ENCODE assay signal across 16 cellular contexts in genomic region chr6:98039443-98039842, GRCh38.
DNase-seq lines count a peak whose midpoint lies in the region; TF ChIP-seq lines count a peak whose summit lies in the region.
"Had no signal": no experiment of that assay in that cellular context is flagged by ENCODE, and none has a peak within 500 bp of the region (broad histone marks: within the 10 kb centered on the region; RNA-seq: fewer than 3 reads in every experiment).

No MANE protein-coding gene starts in this region.

- H3K27ac ChIP-seq in iPS-20b (ENCODE audit: low read length) = peak overlapping the region; percentile 98
- H3K27ac ChIP-seq: 22Rv1, C4-2B, RWPE1, SJCRH30 had no signal

- 65 to 71% methylated on average over 5 of the region's 5 CpGs for WGBS in lower leg skin, 2 donors

- POLR2A ChIA-PET in GM10248 (lab: Yijun Ruan, JAX) = no interaction called here

- peak; percentile 31 for DNase-seq in NCI-H146 (lab: John Stamatoyannopoulos, UW)
- DNase-seq in NCI-H146 treated with DMSO at 0.1 percent for 48 hours (lab: John Stamatoyannopoulos, UW; ENCODE audit: unreplicated experiment) = no peak
- no peak for DNase-seq in MV-4-11 (lab: John Stamatoyannopoulos, UW)
- DNase-seq in lower leg skin (ENCODE audit: low spot score in 2 of 2) = no peak
- DNase-seq in medulla oblongata (ENCODE audit: extremely low spot score) = no peak
- no peak for DNase-seq in GM10248 (ENCODE audit: extremely low spot score)
- DNase-seq: NCI-H2227 treated with DMSO at 0.1 percent for 48 hours; NCI-H526 treated with DMSO at 0.1 percent for 48 hours; NK-92 treated with Interleukin-12 subunit alpha and Interleukin-12 subunit beta, amount 100 ng/mL, for 24 hours; SJCRH30 had no signal

- H3K4me3 ChIP-seq in iPS-20b (ENCODE audit: low read length) (peak overlapping the region; percentile 53), lower leg skin (ENCODE audit: low read depth, poor library complexity, severe bottlenecking) (no peak overlapping the region)
- H3K4me3 ChIP-seq: GM12878, SJCRH30 had no signal

- no peak for TF ChIP-seq POLR2A in lower leg skin (IDR thresholded peaks at IDR 0.05)

- CTCF ChIA-PET in GM10248 (lab: Yijun Ruan, JAX) = interaction anchor here (1.3 kb wide), 1 partner anchor 11 kb away, joined by 4 read pairs; no protein-coding TSS in a partner anchor

- H3K27ac Mint-ChIP-seq in brain = peak overlapping the region in 3 of 5 experiments; percentile 52 to 92 (median 86)

- H3K36me3 ChIP-seq in iPS-20b (ENCODE audit: insufficient read depth, low read depth, low read length) = no peaks in the 10 kb centered on the region
- H3K36me3 ChIP-seq: SJCRH30 had no signal

- intact Hi-C loops in lower leg skin (cut with DNase I; ENCODE audit: low total_unique reads) = no loop called here

- TF ChIP-seq CTCF in brain (conservative IDR thresholded peaks at IDR 0.05) (no peak), lower leg skin (IDR thresholded peaks at IDR 0.05) (no peak), GM10248 (IDR thresholded peaks at IDR 0.05; ENCODE audit: control extremely low read depth, extremely low read depth, low read depth, missing control alignments) (no peak)

- peaks cover 89% of the 10 kb centered on the region; the same call in 1 of the 2 replicates for H3K4me1 ChIP-seq in iPS-20b (ENCODE audit: insufficient read depth, low read length)
- H3K4me1 ChIP-seq: SJCRH30 had no signal

- no peaks in the 10 kb centered on the region for H3K27me3 ChIP-seq in iPS-20b (ENCODE audit: insufficient read depth, low read length)
- H3K27me3 ChIP-seq: SJCRH30 had no signal

- peak overlapping the region in 3 of 5 experiments; percentile 50 to 71 (median 66) for H3K4me3 Mint-ChIP-seq in brain

- H3K9ac ChIP-seq in iPS-20b (ENCODE audit: low read depth, low read length) = peak overlapping the region; percentile 67; the same call in 1 of the 2 replicates

- H3K36me3 Mint-ChIP-seq in brain = no peaks in the 10 kb centered on the region

- no peaks in the 10 kb centered on the region for H3K9me3 Mint-ChIP-seq in brain

- H3K27me3 Mint-ChIP-seq in brain = no peaks in the 10 kb centered on the region

- H3K9me3 ChIP-seq in iPS-20b (ENCODE audit: insufficient read depth, low read depth, low read length) = no peaks in the 10 kb centered on the region
- H3K9me3 ChIP-seq: SJCRH30 had no signal

- H3K4me1 Mint-ChIP-seq in brain = peaks cover 60% of the 10 kb centered on the region
